ENCODE assay signal across 16 cellular contexts in genomic region chr6:12576389-12576788, GRCh38.
DNase-seq lines count a peak whose midpoint lies in the region; ATAC-seq, FAIRE-seq and TF ChIP-seq lines count a peak whose summit lies in the region.
"Had no signal": no experiment of that assay in that cellular context is flagged by ENCODE, and none has a peak within 500 bp of the region (broad histone marks: within the 10 kb centered on the region; RNA-seq: fewer than 3 reads in every experiment).

No MANE protein-coding gene starts in this region.

- no peaks in the 10 kb centered on the region for H3K36me3 ChIP-seq in astrocyte (ENCODE audit: insufficient read depth, low read length)
- H3K36me3 ChIP-seq: heart left ventricle, thyroid gland had no signal

- H3K4me3 ChIP-seq in astrocyte (ENCODE audit: insufficient read depth, low read depth, low read length) (no peak overlapping the region), fibroblast of the aortic adventitia (ENCODE audit: low read depth, low read length) (no peak overlapping the region)
- H3K4me3 ChIP-seq: heart left ventricle, thyroid gland had no signal

- H3K79me2 ChIP-seq in astrocyte (ENCODE audit: insufficient read depth, low read length): no peaks in the 10 kb centered on the region

- no peak overlapping the region for H2AFZ ChIP-seq in astrocyte (ENCODE audit: low read depth, low read length)

- DNase-seq in HS-27A (ENCODE audit: low read depth) (peak; percentile 72), astrocyte (ENCODE audit: low read depth) (peak; percentile 81), fibroblast of the aortic adventitia (ENCODE audit: low read depth) (peak; percentile 91), stromal cell of bone marrow (ENCODE audit: low read depth) (peak; percentile 29), GM19239 (ENCODE audit: insufficient read length, low spot score) (no peak), T-helper 17 cell (no peak)
- no peak for DNase-seq in stimulated activated CD4-positive, alpha-beta T cell treated with anti-CD3 and anti-CD28 coated beads, Interleukin-4, amount 100 ng/mL, for 24 hours
- DNase-seq: activated CD4-positive, alpha-beta T cell treated with anti-CD3 and anti-CD28 coated beads, Interleukin-2, amount 50 U/mL, for 48 hours; CD4-positive, alpha-beta T cell; heart left ventricle; left cardiac atrium; MV-4-11; NK-92 treated with Interleukin-12 subunit alpha and Interleukin-12 subunit beta, amount 100 ng/mL, for 24 hours; SHP77 treated with DMSO at 0.1 percent for 48 hours; thyroid gland had no signal

- peak; percentile 55 for FAIRE-seq in astrocyte (lab: Jason Lieb, UNC)
- FAIRE-seq in GM19239 (lab: Jason Lieb, UNC): no peak

- peaks cover 38% of the 10 kb centered on the region for H3K4me1 ChIP-seq in astrocyte (ENCODE audit: insufficient read depth, low read length)

- peaks cover 2% of the 10 kb centered on the region for H3K9me3 Mint-ChIP-seq in astrocyte (ENCODE audit: unreplicated experiment)
- H3K9me3 Mint-ChIP-seq: CD4-positive, alpha-beta T cell had no signal

- H3K4me3 Mint-ChIP-seq in astrocyte (ENCODE audit: unreplicated experiment) (no peak overlapping the region), T-helper 17 cell (no peak overlapping the region)
- H3K4me3 Mint-ChIP-seq: CD4-positive, alpha-beta T cell had no signal

- TF ChIP-seq CTCF in astrocyte (IDR thresholded peaks at IDR 0.05; ENCODE audit: insufficient read depth, low read depth, low read length) (no peak), fibroblast of the aortic adventitia (IDR thresholded peaks at IDR 0.05; ENCODE audit: insufficient read depth, low read length) (no peak)

- no peaks in the 10 kb centered on the region for H3K27me3 Mint-ChIP-seq in astrocyte (ENCODE audit: low read depth, unreplicated experiment)
- peaks cover 15% of the 10 kb centered on the region for H3K27me3 Mint-ChIP-seq in T-helper 17 cell
- H3K27me3 Mint-ChIP-seq: progenitor cell of endocrine pancreas had no signal

- H3K9me3 ChIP-seq in astrocyte (ENCODE audit: insufficient read depth, low read depth, low read length) (no peaks in the 10 kb centered on the region), T-helper 17 cell (ENCODE audit: control insufficient read depth, low read length, poor library complexity, severe bottlenecking) (no peaks in the 10 kb centered on the region)
- H3K9me3 ChIP-seq: heart left ventricle, thyroid gland had no signal

- no peaks in the 10 kb centered on the region for H4K20me1 ChIP-seq in astrocyte (ENCODE audit: insufficient read depth, low read length)

- no peak overlapping the region for H3K27ac ChIP-seq in astrocyte (ENCODE audit: low read depth, low read length)
- H3K27ac ChIP-seq: heart left ventricle, thyroid gland had no signal

- no peaks in the 10 kb centered on the region for H3K36me3 Mint-ChIP-seq in astrocyte (ENCODE audit: low read depth, unreplicated experiment)
- no peaks in the 10 kb centered on the region for H3K36me3 Mint-ChIP-seq in T-helper 17 cell (ENCODE audit: low read depth)

- H3K27ac Mint-ChIP-seq in astrocyte (ENCODE audit: unreplicated experiment) (peak overlapping the region; percentile 94), T-helper 17 cell (no peak overlapping the region)
- H3K27ac Mint-ChIP-seq: CD4-positive, alpha-beta T cell; progenitor cell of endocrine pancreas had no signal

- no peak for ATAC-seq in T-helper 17 cell
- ATAC-seq: heart left ventricle had no signal

- H3K4me1 Mint-ChIP-seq in astrocyte (ENCODE audit: low read depth, unreplicated experiment) (peaks cover 48% of the 10 kb centered on the region), T-helper 17 cell (no peaks in the 10 kb centered on the region)

- no peak overlapping the region for H3K4me2 ChIP-seq in astrocyte (ENCODE audit: low read length)

- no peaks in the 10 kb centered on the region for H3K27me3 ChIP-seq in astrocyte (ENCODE audit: insufficient read depth, low read length)
- H3K27me3 ChIP-seq: heart left ventricle, thyroid gland had no signal

- H3K9ac ChIP-seq in astrocyte (ENCODE audit: low read length): no peak overlapping the region

Comparison
In these comparisons a context has a peak if more than half of its experiments do, and no peak if none do; other contexts are left out.
1. DNase-seq: peak in HS-27A (single experiment), astrocyte (single experiment), fibroblast of the aortic adventitia (single experiment) and stromal cell of bone marrow (single experiment); none in GM19239 (single experiment), T-helper 17 cell (0 of 3) and stimulated activated CD4-positive, alpha-beta T cell treated with anti-CD3 and anti-CD28 coated beads, Interleukin-4, amount 100 ng/mL, for 24 hours (single experiment).